1 cellular context compared by ENCODE assay signal in the genomic region with DNA sequence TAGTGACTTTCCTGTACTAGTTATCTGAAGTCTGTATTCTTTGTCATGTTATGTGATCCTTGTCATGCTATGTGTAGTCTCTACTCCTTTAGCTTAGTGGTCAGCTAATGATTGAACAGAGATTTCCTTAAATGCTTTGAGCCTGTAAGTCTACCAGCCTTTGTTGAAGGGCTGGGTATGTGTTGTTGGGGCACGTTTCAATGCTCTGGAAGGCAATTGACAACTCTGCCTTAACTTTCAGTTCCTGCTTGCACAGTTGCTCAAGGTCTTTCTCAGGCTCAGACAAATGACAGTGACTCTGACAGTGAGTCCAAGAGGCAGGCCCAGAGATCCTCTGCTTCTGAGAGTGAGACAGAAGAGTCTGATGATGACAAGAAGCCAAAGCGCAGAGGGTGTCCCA.
TF ChIP-seq lines count a peak whose summit lies in the region.

No MANE protein-coding gene starts in this region.

TF ChIP-seq in GM12878, 131 proteins besides CTCF, POLR2A, EP300 and RAD21 (continued from another document):
- TF ChIP-seq, protein P1, sequence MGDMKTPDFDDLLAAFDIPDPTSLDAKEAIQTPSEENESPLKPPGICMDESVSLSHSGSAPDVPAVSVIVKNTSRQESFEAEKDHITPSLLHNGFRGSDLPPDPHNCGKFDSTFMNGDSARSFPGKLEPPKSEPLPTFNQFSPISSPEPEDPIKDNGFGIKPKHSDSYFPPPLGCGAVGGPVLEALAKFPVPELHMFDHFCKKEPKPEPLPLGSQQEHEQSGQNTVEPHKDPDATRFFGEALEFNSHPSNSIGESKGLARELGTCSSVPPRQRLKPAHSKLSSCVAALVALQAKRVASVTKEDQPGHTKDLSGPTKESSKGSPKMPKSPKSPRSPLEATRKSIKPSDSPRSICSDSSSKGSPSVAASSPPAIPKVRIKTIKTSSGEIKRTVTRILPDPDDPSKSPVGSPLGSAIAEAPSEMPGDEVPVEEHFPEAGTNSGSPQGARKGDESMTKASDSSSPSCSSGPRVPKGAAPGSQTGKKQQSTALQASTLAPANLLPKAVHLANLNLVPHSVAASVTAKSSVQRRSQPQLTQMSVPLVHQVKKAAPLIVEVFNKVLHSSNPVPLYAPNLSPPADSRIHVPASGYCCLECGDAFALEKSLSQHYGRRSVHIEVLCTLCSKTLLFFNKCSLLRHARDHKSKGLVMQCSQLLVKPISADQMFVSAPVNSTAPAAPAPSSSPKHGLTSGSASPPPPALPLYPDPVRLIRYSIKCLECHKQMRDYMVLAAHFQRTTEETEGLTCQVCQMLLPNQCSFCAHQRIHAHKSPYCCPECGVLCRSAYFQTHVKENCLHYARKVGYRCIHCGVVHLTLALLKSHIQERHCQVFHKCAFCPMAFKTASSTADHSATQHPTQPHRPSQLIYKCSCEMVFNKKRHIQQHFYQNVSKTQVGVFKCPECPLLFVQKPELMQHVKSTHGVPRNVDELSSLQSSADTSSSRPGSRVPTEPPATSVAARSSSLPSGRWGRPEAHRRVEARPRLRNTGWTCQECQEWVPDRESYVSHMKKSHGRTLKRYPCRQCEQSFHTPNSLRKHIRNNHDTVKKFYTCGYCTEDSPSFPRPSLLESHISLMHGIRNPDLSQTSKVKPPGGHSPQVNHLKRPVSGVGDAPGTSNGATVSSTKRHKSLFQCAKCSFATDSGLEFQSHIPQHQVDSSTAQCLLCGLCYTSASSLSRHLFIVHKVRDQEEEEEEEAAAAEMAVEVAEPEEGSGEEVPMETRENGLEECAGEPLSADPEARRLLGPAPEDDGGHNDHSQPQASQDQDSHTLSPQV (IDR thresholded peaks at IDR 0.05), result no peak
